In the genomic region with DNA sequence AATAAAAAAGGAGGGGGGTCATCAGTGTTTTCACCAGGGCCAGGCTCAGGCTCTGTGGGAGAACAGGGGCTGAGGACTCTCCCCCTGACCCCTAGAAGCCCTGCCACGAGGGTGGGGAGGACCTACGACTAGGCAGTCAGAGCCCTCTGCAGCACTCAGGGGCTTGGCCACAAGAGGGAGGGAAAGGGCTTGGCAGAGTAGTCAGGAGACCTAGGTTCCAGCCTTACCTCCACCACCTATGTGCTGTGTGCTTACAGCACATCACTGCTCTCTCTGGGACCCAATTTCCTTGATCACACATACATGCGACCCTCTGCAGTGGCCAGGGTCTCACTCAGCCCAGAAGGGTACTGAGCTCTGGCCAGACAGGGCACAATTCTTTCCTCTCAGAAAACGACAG, we compare ENCODE assay signal across 8 cellular contexts. TPM values are rescaled to one million over a fixed set of nuclear protein-coding genes. Genes with fewer than 3 reads are reported as not detected.
DNase-seq lines count a peak whose midpoint lies in the region; ATAC-seq and TF ChIP-seq lines count a peak whose summit lies in the region.

No MANE protein-coding gene starts in this region.

- H3K4me3 ChIP-seq in LNCaP clone FGC (ENCODE audit: low read depth, low read length) = no peak overlapping the region
- no peak overlapping the region for H3K4me3 ChIP-seq in mesodermal cell (ENCODE audit: extremely low read depth, insufficient read depth, low read length, poor library complexity, severe bottlenecking)
- no peak overlapping the region for H3K4me3 ChIP-seq in tibial artery
- H3K4me3 ChIP-seq in prostate gland = no peak overlapping the region

- no peak for TF ChIP-seq POLR2A in prostate gland (IDR thresholded peaks at IDR 0.05)

- 63 to 76% methylated on average over 3 of the region's 4 CpGs for WGBS in mesodermal cell (ENCODE audit: insufficient coverage in 2 of 2), 2 experiments
- 78% methylated on average over 4 of the region's 4 CpGs for WGBS in prostate gland

- DNase-seq in ELF-1 (ENCODE audit: low read depth, low spot score) = peak; percentile 87
- DNase-seq in LNCaP clone FGC (ENCODE audit: low read depth) = no peak
- no peak for DNase-seq in middle frontal gyrus (ENCODE audit: extremely low spot score, low spot score)
- no peak for DNase-seq in tibial artery
- DNase-seq in prostate gland (ENCODE audit: low spot score) = no peak

- peaks cover 3% of the 10 kb centered on the region for H3K4me1 ChIP-seq in mesodermal cell (ENCODE audit: control insufficient read depth, insufficient read depth, low read length, poor library complexity, severe bottlenecking)
- H3K4me1 ChIP-seq in tibial artery = no peaks in the 10 kb centered on the region
- H3K4me1 ChIP-seq in prostate gland (replicated peaks) = no peaks in the 10 kb centered on the region

- peak; percentile 30 for TF ChIP-seq CTCF in LNCaP clone FGC (IDR thresholded peaks at IDR 0.05; ENCODE audit: control insufficient read depth, extremely low read depth, insufficient read depth)
- TF ChIP-seq CTCF in tibial artery (IDR thresholded peaks at IDR 0.05) = no peak
- TF ChIP-seq CTCF in prostate gland (IDR thresholded peaks at IDR 0.05) = no peak

- H3K27ac ChIP-seq in angular gyrus (ENCODE audit: low read depth, low read length) = peak overlapping the region; percentile 54
- H3K27ac ChIP-seq in mesodermal cell (ENCODE audit: low read depth, low read length, severe bottlenecking) = peak overlapping the region; percentile 72
- no peak overlapping the region for H3K27ac ChIP-seq in tibial artery
- H3K27ac ChIP-seq in prostate gland = no peak overlapping the region

- H3K9me3 ChIP-seq in mesodermal cell (ENCODE audit: control insufficient read depth, low read length) = no peaks in the 10 kb centered on the region
- no peaks in the 10 kb centered on the region for H3K9me3 ChIP-seq in tibial artery
- H3K9me3 ChIP-seq in prostate gland = no peaks in the 10 kb centered on the region

- peaks cover 0 to 36% of the 10 kb centered on the region in 2 donors for H3K27me3 ChIP-seq in tibial artery
- no peaks in the 10 kb centered on the region for H3K27me3 ChIP-seq in prostate gland (replicated peaks; ENCODE audit: insufficient read depth)

- no peak for ATAC-seq in GM21529 (IDR thresholded peaks at IDR 0.05; ENCODE audit: unreplicated experiment)

- intact Hi-C loops in tibial artery (cut with DNase I; ENCODE audit: low total_unique reads) = loop anchor here (10.0 kb wide), 1 partner anchor 99 kb away; no protein-coding TSS in a partner anchor
- intact Hi-C loops in prostate gland (cut with DNase I) = no loop called here

- H3K36me3 ChIP-seq in mesodermal cell (ENCODE audit: control insufficient read depth, insufficient read depth, low read length) (no peaks in the 10 kb centered on the region), tibial artery (no peaks in the 10 kb centered on the region), prostate gland (no peaks in the 10 kb centered on the region)

RNA-seq across cellular contexts. Expression of a gene that starts 16.3 kb away (rescaled TPM):
- 50.5 TPM for polyA plus RNA-seq in mesodermal cell (2013, experiment 1 of 2)
- 52.4 TPM for polyA plus RNA-seq in mesodermal cell (2013, experiment 2 of 2)
- total RNA-seq in prostate gland = 100 to 1,000 TPM in 1 of 2 donors, 10 to 100 TPM in 1; 58.1 to 109 TPM

RNA-seq across cellular contexts. Expression of a gene that starts 24.5 kb away (rescaled TPM):
- 232 TPM for polyA plus RNA-seq in mesodermal cell (2013, experiment 1 of 2)
- 195 TPM for polyA plus RNA-seq in mesodermal cell (2013, experiment 2 of 2)
- total RNA-seq in prostate gland = not detected

RNA-seq across cellular contexts. Expression of a gene that starts 51.3 kb away (rescaled TPM):
- 2.0 TPM for polyA plus RNA-seq in mesodermal cell (2013, experiment 1 of 2)
- polyA plus RNA-seq in mesodermal cell (2013, experiment 2 of 2) = 2.0 TPM
- 10 to 100 TPM; 32.1 to 43.7 TPM for total RNA-seq in prostate gland

Comparison
In these comparisons a context has a peak if more than half of its experiments do, and no peak if none do; other contexts are left out.
1. H3K27ac ChIP-seq: peak in angular gyrus (single experiment) and mesodermal cell (single experiment); none in tibial artery (0 of 2) and prostate gland (0 of 2).